In the genomic region with DNA sequence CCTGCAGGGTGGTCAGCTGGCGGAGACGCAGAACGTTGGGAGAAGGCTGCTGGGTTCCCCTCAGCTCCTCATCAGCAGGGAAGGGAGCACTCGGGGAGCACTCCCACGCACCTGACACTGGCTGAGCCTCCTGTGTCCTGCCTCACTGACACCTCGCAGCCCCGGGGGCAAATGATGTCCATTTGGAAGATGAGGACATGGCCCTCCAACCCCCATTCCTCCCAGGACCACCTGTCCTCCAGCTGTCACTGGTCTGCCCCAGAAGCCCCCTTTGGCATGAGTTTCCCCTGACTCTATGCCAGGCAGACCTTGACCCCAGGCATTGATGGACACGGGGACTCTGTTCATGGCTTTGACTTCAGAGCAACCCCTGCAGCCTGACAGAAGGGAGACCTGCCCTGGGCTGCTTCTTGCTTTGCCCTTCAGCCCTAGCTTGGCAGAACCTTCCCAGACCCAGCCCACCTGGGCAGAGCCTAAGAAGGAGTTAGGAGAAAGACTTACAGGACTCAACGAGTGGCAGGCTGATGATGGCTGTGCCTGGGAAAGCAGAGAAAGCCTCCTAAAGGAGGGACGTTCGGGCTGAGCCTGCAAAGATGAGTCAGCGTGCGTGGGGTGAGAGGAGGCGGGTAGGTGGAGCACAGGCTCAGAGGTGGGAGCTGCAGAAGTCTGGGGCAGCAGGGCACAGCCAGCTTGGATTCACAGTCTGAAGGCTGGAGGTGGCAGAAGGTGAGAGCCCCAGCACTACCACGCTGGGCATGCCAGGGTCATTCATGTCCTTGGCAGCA, we compare ENCODE assay signal across 9 cellular contexts.
DNase-seq lines count a peak whose midpoint lies in the region; ATAC-seq and TF ChIP-seq lines count a peak whose summit lies in the region.
"Had no signal": no experiment of that assay in that cellular context is flagged by ENCODE, and none has a peak within 500 bp of the region (broad histone marks: within the 10 kb centered on the region; RNA-seq: fewer than 3 reads in every experiment).

No MANE protein-coding gene starts in this region.

- no peak overlapping the region for H3K27ac Mint-ChIP-seq in activated CD4-positive, alpha-beta memory T cell treated with anti-CD3 and anti-CD28 coated beads for 36 hours
- no peak overlapping the region for H3K27ac Mint-ChIP-seq in activated CD4-positive, alpha-beta memory T cell treated with anti-CD3 and anti-CD28 coated beads, Interleukin-2, amount 10 ng/mL, durations not matched to agents 7 days and 5 days
- no peak overlapping the region for H3K27ac Mint-ChIP-seq in WTC11
- H3K27ac Mint-ChIP-seq: CD4-positive, alpha-beta T cell had no signal

- TF ChIP-seq CTCF in WTC11 (IDR thresholded peaks at IDR 0.05) = no peak
- no peak for TF ChIP-seq CTCF in fibroblast of pulmonary artery (IDR thresholded peaks at IDR 0.05; ENCODE audit: low read length, missing control alignments)

- CTCF ChIA-PET in activated CD4-positive, alpha-beta memory T cell treated with anti-CD3 and anti-CD28 coated beads for 36 hours (lab: Charles Lee) = interaction anchor here (0.6 to 8.2 kb wide), 23 partner anchors 10 to 1183 kb away, joined by 3 to 447 read pairs (median 4); no protein-coding TSS in a partner anchor
- CTCF ChIA-PET in activated CD4-positive, alpha-beta memory T cell treated with anti-CD3 and anti-CD28 coated beads, Interleukin-2, amount 10 ng/mL, durations not matched to agents 7 days and 5 days (lab: Charles Lee) = interaction anchor here (0.5 to 10.7 kb wide), 24 partner anchors 7 to 1409 kb away, joined by 3 to 436 read pairs (median 7); partner anchors contain the start of genes ZBTB34 and ZBTB43
- CTCF ChIA-PET in WTC11 (lab: Charles Lee) = interaction anchor here (0.7 to 16.1 kb wide), 60 partner anchors 8 to 212 kb away, joined by 3 to 734 read pairs (median 12); partner anchors contain the start of genes LMX1B and ZBTB43

- H3K4me1 Mint-ChIP-seq in activated CD4-positive, alpha-beta memory T cell treated with anti-CD3 and anti-CD28 coated beads for 36 hours (ENCODE audit: low read depth) = peaks cover 18% of the 10 kb centered on the region
- peaks cover 13% of the 10 kb centered on the region for H3K4me1 Mint-ChIP-seq in activated CD4-positive, alpha-beta memory T cell treated with anti-CD3 and anti-CD28 coated beads, Interleukin-2, amount 10 ng/mL, durations not matched to agents 7 days and 5 days
- peaks cover 17% of the 10 kb centered on the region for H3K4me1 Mint-ChIP-seq in WTC11

- no peaks in the 10 kb centered on the region for H3K36me3 Mint-ChIP-seq in activated CD4-positive, alpha-beta memory T cell treated with anti-CD3 and anti-CD28 coated beads for 36 hours
- H3K36me3 Mint-ChIP-seq in activated CD4-positive, alpha-beta memory T cell treated with anti-CD3 and anti-CD28 coated beads, Interleukin-2, amount 10 ng/mL, durations not matched to agents 7 days and 5 days (ENCODE audit: low read depth) = no peaks in the 10 kb centered on the region
- H3K36me3 Mint-ChIP-seq in WTC11 = no peaks in the 10 kb centered on the region

- intact Hi-C loops in activated CD4-positive, alpha-beta memory T cell treated with anti-CD3 and anti-CD28 coated beads for 36 hours (cut with micrococcal nuclease) = no loop called here

- peak; percentile 41 for DNase-seq in activated CD4-positive, alpha-beta memory T cell treated with anti-CD3 and anti-CD28 coated beads for 36 hours
- no peak for DNase-seq in activated CD4-positive, alpha-beta memory T cell treated with anti-CD3 and anti-CD28 coated beads, Interleukin-2, amount 10 ng/mL, durations not matched to agents 7 days and 5 days
- no peak for DNase-seq in WTC11 (ENCODE audit: low spot score)
- peak; percentile 63 for DNase-seq in fibroblast of pulmonary artery (ENCODE audit: low read depth)
- DNase-seq in skeletal muscle cell (ENCODE audit: low read depth) = peak; percentile 25
- DNase-seq in NCI-H1092 treated with DMSO at 0.1 percent for 48 hours (lab: John Stamatoyannopoulos, UW) = no peak

- no peaks in the 10 kb centered on the region for H3K9me3 Mint-ChIP-seq in activated CD4-positive, alpha-beta memory T cell treated with anti-CD3 and anti-CD28 coated beads for 36 hours
- H3K9me3 Mint-ChIP-seq in activated CD4-positive, alpha-beta memory T cell treated with anti-CD3 and anti-CD28 coated beads, Interleukin-2, amount 10 ng/mL, durations not matched to agents 7 days and 5 days = no peaks in the 10 kb centered on the region
- no peaks in the 10 kb centered on the region for H3K9me3 Mint-ChIP-seq in WTC11
- H3K9me3 Mint-ChIP-seq: CD4-positive, alpha-beta T cell had no signal

- POLR2A ChIA-PET in activated CD4-positive, alpha-beta memory T cell treated with anti-CD3 and anti-CD28 coated beads for 36 hours (lab: Charles Lee) = interaction anchor here (1.2 kb wide), 1 partner anchor 19 kb away, joined by 3 read pairs; no protein-coding TSS in a partner anchor
- POLR2A ChIA-PET in activated CD4-positive, alpha-beta memory T cell treated with anti-CD3 and anti-CD28 coated beads, Interleukin-2, amount 10 ng/mL, durations not matched to agents 7 days and 5 days (lab: Charles Lee) = interaction anchor here (1.0 to 4.8 kb wide), 3 partner anchors 20 to 101 kb away, joined by 6 to 31 read pairs (median 18); partner anchors contain the start of gene ZBTB43
- POLR2A ChIA-PET in WTC11 (lab: Charles Lee) = interaction anchor here (3.3 kb wide), 1 partner anchor 77 kb away, joined by 15 read pairs; no protein-coding TSS in a partner anchor

- 0 out of 2 replicates have a peak, but pooled peaks have one; percentile 5 for ATAC-seq in WTC11
- no peak for ATAC-seq in HG03378 (IDR thresholded peaks at IDR 0.05; ENCODE audit: unreplicated experiment)
- no peak for ATAC-seq in GM18511 (IDR thresholded peaks at IDR 0.05; ENCODE audit: unreplicated experiment)

- H3K27me3 Mint-ChIP-seq in activated CD4-positive, alpha-beta memory T cell treated with anti-CD3 and anti-CD28 coated beads for 36 hours = peaks cover 28% of the 10 kb centered on the region
- peaks cover 26% of the 10 kb centered on the region for H3K27me3 Mint-ChIP-seq in activated CD4-positive, alpha-beta memory T cell treated with anti-CD3 and anti-CD28 coated beads, Interleukin-2, amount 10 ng/mL, durations not matched to agents 7 days and 5 days
- peaks cover 64% of the 10 kb centered on the region for H3K27me3 Mint-ChIP-seq in WTC11 (ENCODE audit: low read depth)

- no peak overlapping the region for H3K4me3 Mint-ChIP-seq in activated CD4-positive, alpha-beta memory T cell treated with anti-CD3 and anti-CD28 coated beads for 36 hours
- H3K4me3 Mint-ChIP-seq in activated CD4-positive, alpha-beta memory T cell treated with anti-CD3 and anti-CD28 coated beads, Interleukin-2, amount 10 ng/mL, durations not matched to agents 7 days and 5 days = no peak overlapping the region
- H3K4me3 Mint-ChIP-seq in WTC11 = no peak overlapping the region; the same call in 1 of the 2 replicates

- H3K4me3 ChIP-seq in fibroblast of pulmonary artery (replicated peaks; ENCODE audit: low read depth, low read length) (no peak overlapping the region), skeletal muscle cell (ENCODE audit: low read depth, low read length) (no peak overlapping the region)

TF ChIP-seq in WTC11, 78 proteins besides CTCF, POLR2A, EP300 and RAD21:
- TF ChIP-seq ZNF512 (CRISPR knock-in tag; IDR thresholded peaks at IDR 0.05; ENCODE audit: borderline replicate concordance) (no peak), ZNF263 (CRISPR knock-in tag; IDR thresholded peaks at IDR 0.05; ENCODE audit: low read depth) (peak; percentile 91)

Comparison
In these comparisons a context has a peak if more than half of its experiments do, and no peak if none do; other contexts are left out.
1. DNase-seq: peak in activated CD4-positive, alpha-beta memory T cell treated with anti-CD3 and anti-CD28 coated beads for 36 hours (single experiment), fibroblast of pulmonary artery (single experiment) and skeletal muscle cell (single experiment); none in activated CD4-positive, alpha-beta memory T cell treated with anti-CD3 and anti-CD28 coated beads, Interleukin-2, amount 10 ng/mL, durations not matched to agents 7 days and 5 days (single experiment), WTC11 (single experiment) and NCI-H1092 treated with DMSO at 0.1 percent for 48 hours (single experiment).